ENCODE assay signal across 8 cellular contexts in the genomic region with DNA sequence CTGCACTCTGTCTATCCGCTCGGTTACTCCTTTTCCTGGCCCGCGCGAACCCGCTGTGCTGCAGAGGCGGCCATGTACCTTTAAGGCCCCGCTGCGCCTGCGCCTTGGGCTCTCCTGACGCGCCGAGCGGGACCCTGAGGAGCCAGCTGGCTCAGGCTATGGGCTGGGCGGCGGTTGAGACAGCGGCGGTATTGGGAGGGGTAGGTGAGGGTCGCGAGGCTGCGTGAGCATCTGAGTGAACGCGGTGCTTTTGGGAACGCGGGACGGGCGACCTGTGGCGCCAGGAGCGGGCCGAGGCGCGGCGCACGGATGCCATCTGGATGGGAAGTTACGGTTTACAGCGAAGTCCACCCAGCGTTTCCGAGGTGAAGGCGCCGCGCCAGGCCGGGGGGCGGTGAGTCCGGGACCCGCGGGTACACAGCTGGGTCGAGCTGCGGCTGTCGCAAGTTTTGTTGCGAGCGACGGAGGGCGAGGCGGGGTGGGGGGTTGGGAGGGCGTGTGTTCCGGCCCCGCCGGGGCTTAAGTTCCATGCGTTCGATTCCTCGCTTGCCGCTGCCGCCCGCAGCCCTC. TPM values are rescaled to one million over a fixed set of nuclear protein-coding genes. Genes with fewer than 3 reads are reported as not detected.
DNase-seq lines count a peak whose midpoint lies in the region; ATAC-seq and TF ChIP-seq lines count a peak whose summit lies in the region.
"Not testable (repeated sequence)": the region's sequence is repeated elsewhere in the genome, so short reads cannot be mapped to it uniquely, and the experiment has no call there.

A gene with protein sequence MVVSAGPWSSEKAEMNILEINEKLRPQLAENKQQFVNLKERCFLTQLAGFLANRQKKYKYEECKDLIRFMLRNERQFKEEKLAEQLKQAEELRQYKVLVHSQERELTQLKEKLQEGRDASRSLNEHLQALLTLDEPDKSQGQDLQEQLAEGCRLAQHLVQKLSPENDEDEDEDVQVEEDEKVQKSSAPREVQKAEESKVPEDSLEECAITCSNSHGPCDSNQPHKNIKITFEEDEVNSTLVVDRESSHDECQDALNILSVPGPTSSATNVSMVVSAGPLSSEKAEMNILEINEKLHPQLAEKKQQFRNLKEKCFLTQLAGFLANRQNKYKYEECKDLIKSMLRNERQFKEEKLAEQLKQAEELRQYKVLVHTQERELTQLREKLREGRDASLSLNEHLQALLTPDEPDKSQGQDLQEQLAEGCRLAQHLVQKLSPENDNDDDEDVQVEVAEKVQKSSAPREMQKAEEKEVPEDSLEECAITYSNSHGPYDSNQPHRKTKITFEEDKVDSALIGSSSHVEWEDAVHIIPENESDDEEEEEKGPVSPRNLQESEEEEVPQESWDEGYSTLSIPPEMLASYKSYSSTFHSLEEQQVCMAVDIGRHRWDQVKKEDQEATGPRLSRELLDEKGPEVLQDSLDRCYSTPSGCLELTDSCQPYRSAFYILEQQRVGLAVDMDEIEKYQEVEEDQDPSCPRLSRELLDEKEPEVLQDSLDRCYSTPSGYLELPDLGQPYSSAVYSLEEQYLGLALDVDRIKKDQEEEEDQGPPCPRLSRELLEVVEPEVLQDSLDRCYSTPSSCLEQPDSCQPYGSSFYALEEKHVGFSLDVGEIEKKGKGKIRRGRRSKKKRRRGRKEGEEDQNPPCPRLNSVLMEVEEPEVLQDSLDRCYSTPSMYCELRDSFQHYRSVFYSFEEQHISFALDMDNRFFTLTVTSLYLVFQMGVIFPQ (plus strand): TSS at position 125 of the 570 bp plus-strand sequence. CDS start 21,488 bp downstream, outside the sequence.

- intact Hi-C loops in CD4-positive, alpha-beta memory T cell (cut with micrococcal nuclease); mucosa of descending colon (cut with DNase I, micrococcal nuclease): not testable (repeated sequence)

- H3K4me1 ChIP-seq in CD4-positive, alpha-beta memory T cell (ENCODE audit: insufficient read depth, low read length); esophagus (ENCODE audit: control insufficient read depth in 2 of 2, insufficient read depth in 2 of 2, low read length in 1 of 2); mucosa of descending colon (ENCODE audit: low read depth): not testable (repeated sequence)

- H3K27me3 ChIP-seq in CD4-positive, alpha-beta memory T cell (ENCODE audit: insufficient read depth, low read length); esophagus (ENCODE audit: control insufficient read depth in 1 of 2, insufficient read depth in 2 of 2, low read length in 2 of 2): not testable (repeated sequence)

- H3K9me3 ChIP-seq in CD4-positive, alpha-beta memory T cell (ENCODE audit: control insufficient read depth in 1 of 2, low read length in 2 of 2); esophagus (ENCODE audit: control insufficient read depth in 2 of 2, insufficient read depth in 1 of 2, low read depth in 1 of 2, low read length in 1 of 2); mucosa of descending colon: not testable (repeated sequence)

- peak within 1 kb of the TSS in 1 of 2 donors; percentile 47 for H3K4me3 ChIP-seq in CD4-positive, alpha-beta memory T cell (ENCODE audit: low read length in 2 of 2)
- peak within 1 kb of the TSS; percentile 44 to 57 for H3K4me3 ChIP-seq in esophagus (ENCODE audit: low read depth in 1 of 2, low read length in 2 of 2)
- H3K4me3 ChIP-seq in mucosa of descending colon, result not testable (repeated sequence)

- TF ChIP-seq CTCF in mucosa of descending colon (IDR thresholded peaks at IDR 0.05), result not testable (repeated sequence)

- CTCF ChIA-PET in CD4-positive, alpha-beta memory T cell (lab: Charles Lee; ENCODE audit: partially characterized antibody), result not testable (repeated sequence)

- H3K27ac Mint-ChIP-seq in CD4-positive, alpha-beta memory T cell, result peak within 1 kb of the TSS; percentile 39 to 97 (median 91)

- 0 out of 2 replicates have a peak, but pooled peaks have one; percentile 28 for TF ChIP-seq POLR2A in Raji (IDR thresholded peaks at IDR 0.05; ENCODE audit: insufficient read depth, low read depth, low read length)

- H3K4me3 Mint-ChIP-seq in CD4-positive, alpha-beta memory T cell, result peak within 1 kb of the TSS; percentile 89 to 98 (median 95)

- peak; percentile 98 for ATAC-seq in GM21576 (IDR thresholded peaks at IDR 0.05; ENCODE audit: unreplicated experiment)
- peak; percentile 99 for ATAC-seq in mucosa of descending colon

- not testable (repeated sequence) for H3K4me1 Mint-ChIP-seq in CD4-positive, alpha-beta memory T cell

- not testable (repeated sequence) for H3K9me3 Mint-ChIP-seq in CD4-positive, alpha-beta memory T cell

- WGBS in esophagus, 2 donors, result 0% methylated on average over 16 to 50 of the region's 64 CpGs

- H3K27ac ChIP-seq in CD4-positive, alpha-beta memory T cell (ENCODE audit: low read depth, low read length), result peak within 1 kb of the TSS; percentile 41
- peak within 1 kb of the TSS in 1 of 2 donors; percentile 31 for H3K27ac ChIP-seq in esophagus (ENCODE audit: low read depth in 2 of 2, low read length in 1 of 2)

- H3K27me3 Mint-ChIP-seq in CD4-positive, alpha-beta memory T cell, result not testable (repeated sequence)

- POLR2A ChIA-PET in CD4-positive, alpha-beta memory T cell (lab: Charles Lee; ENCODE audit: partially characterized antibody), result not testable (repeated sequence)

- not testable (repeated sequence) for H3K36me3 ChIP-seq in CD4-positive, alpha-beta memory T cell (ENCODE audit: insufficient read depth, low read length); esophagus (ENCODE audit: control insufficient read depth in 2 of 2, insufficient read depth in 2 of 2, low read length in 1 of 2); mucosa of descending colon (ENCODE audit: low read depth)

- H3K36me3 Mint-ChIP-seq in CD4-positive, alpha-beta memory T cell, result not testable (repeated sequence)

- peak; percentile 71 to 75 (median 73) for DNase-seq in CD4-positive, alpha-beta memory T cell
- DNase-seq in HT1080 (ENCODE audit: low read depth) (peak; percentile 69), mucosa of descending colon (peak; percentile 74 to 86 (median 77))
- DNase-seq in activated T-cell treated with anti-CD3 and anti-CD28 coated beads, Interleukin-2, amount 50 U/mL, for 48 hours, result peak; percentile 80 to 82
- peak; percentile 52 for DNase-seq in stimulated activated CD8-positive, alpha-beta memory T cell treated with anti-CD3 and anti-CD28 coated beads, Interleukin-12 subunit alpha, Interleukin-12 subunit beta, amount 100 ng/mL, for 4 hours (ENCODE audit: low read depth)

RNA-seq across cellular contexts. Expression of the gene that starts here (rescaled TPM):
- 10 to 100 TPM; 61.5 to 66.6 TPM for total RNA-seq in CD4-positive, alpha-beta memory T cell
- 1 to 10 TPM in 1 of 2 donors, under 1 TPM in 1; 0.41 to 3.3 TPM for polyA plus RNA-seq in CD4-positive, alpha-beta memory T cell
- 8.3 and 9.8 TPM in 2 replicates for total RNA-seq in HT1080 (2014; rRNA removed; shearing (Covaris generic))
- 7.7 and 9.3 TPM in 2 replicates for polyA plus RNA-seq in HT1080 (2015; cell fraction: cytosol; rRNA removed)
- 93.8 and 94.0 TPM in 2 replicates for polyA plus RNA-seq in HT1080 (2015; cell fraction: nucleus; rRNA removed)
- 1 to 10 TPM; 5.2 to 9.4 TPM for polyA plus RNA-seq in esophagus
- total RNA-seq in mucosa of descending colon, result 10 to 100 TPM in 1 of 3 donors, 1 to 10 TPM in 2; 3.1 to 11.6 (median 3.8) TPM
